8 cellular contexts compared by ENCODE assay signal in the genomic region with DNA sequence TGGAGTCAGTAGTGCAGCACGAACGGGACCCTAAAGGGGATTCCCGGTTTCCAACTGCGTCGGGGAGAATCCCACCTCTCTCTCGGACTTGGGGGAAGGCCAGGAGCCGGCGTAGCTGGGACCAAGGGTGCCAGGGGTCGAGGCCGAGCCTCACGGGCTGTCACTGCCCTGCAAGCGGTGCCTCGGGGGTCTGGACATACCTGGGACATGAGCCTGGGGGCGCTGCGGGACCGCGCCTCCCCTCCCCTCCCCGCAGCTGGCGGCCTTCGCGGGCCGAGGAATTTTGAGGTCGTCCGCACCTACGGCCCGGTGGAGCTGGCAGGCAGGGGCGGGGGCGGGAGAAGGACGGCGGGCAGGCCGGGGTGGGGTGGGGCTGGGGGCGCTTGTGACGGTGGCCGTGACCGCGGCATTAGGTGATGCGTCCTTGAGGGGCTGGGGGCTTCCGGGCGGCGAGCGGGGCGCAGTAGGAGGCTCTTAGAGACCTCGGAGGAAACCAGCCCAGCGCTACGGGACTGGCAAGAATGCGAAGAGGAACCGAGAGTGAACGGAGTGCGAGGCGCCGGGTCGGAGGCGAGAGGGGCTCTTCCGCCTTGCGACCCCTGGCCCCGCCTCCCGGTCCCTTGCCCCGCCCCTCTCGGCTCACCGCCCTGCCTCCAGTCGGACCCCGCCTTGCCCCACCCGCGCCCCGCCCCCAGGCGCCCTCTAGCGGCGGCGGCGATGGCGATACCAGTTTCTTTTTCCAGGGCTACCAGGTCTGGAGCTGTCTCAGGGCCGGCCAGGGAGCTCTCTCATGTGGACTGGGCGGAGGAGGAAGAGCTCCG. TPM values are rescaled to one million over a fixed set of nuclear protein-coding genes. Genes with fewer than 3 reads are reported as not detected.
DNase-seq lines count a peak whose midpoint lies in the region; TF ChIP-seq lines count a peak whose summit lies in the region.

No MANE protein-coding gene starts in this region.

- no peaks in the 10 kb centered on the region for H3K36me3 Mint-ChIP-seq in nephron (ENCODE audit: low read depth)

- TF ChIP-seq CTCF in nephron (IDR thresholded peaks at IDR 0.05; ENCODE audit: unreplicated experiment in 3 of 3): peak; percentile 93 to 96 (median 96)

- peak overlapping the region; percentile 89 to 90 (median 90) for H3K4me3 Mint-ChIP-seq in nephron

- H3K9me3 Mint-ChIP-seq in nephron: no peaks in the 10 kb centered on the region

- DNase-seq in ELR (ENCODE audit: low read depth): peak; percentile 87
- DNase-seq in GOT3 (lab: John Stamatoyannopoulos, UW): peak; percentile 92
- peak; percentile 84 for DNase-seq in LHCN-M2 (ENCODE audit: low read depth)
- peak; percentile 82 for DNase-seq in RKO (ENCODE audit: low spot score)
- DNase-seq in activated T-helper 1 cell treated with anti-CD3 and anti-CD28 coated beads, Interleukin-2, amount 50 U/mL, for 16 hours (ENCODE audit: low read depth in 1 of 2, low spot score in 1 of 2): peak; percentile 91 to 93
- DNase-seq in fibroblast of peridontal ligament (ENCODE audit: extremely low read depth): peak; percentile 70
- DNase-seq in stimulated activated naive CD4-positive, alpha-beta T cell treated with Interleukin-2 at 50 U/mL for 16 hours (lab: John Stamatoyannopoulos, UW): peak; percentile 90

- H3K27ac Mint-ChIP-seq in nephron: peak overlapping the region in 2 of 3 experiments; percentile 69 to 85

- no peaks in the 10 kb centered on the region for H3K4me1 Mint-ChIP-seq in nephron

- peaks cover 3% of the 10 kb centered on the region for H3K27me3 Mint-ChIP-seq in nephron (ENCODE audit: low read depth)

RNA-seq across cellular contexts. Expression of gene NPVF, which starts 48.3 kb away (rescaled TPM):
- total RNA-seq in LHCN-M2 (2014; rRNA removed): not detected in 2 replicates
- polyA plus RNA-seq in LHCN-M2 (2012): not detected

RNA-seq across cellular contexts. Expression of gene CYCS, which starts 54.9 kb away (rescaled TPM):
- 115 and 119 TPM in 2 replicates for total RNA-seq in LHCN-M2 (2014; rRNA removed)
- polyA plus RNA-seq in LHCN-M2 (2012): 82.0 TPM

Comparison
In these comparisons a context has a peak if more than half of its experiments do, and no peak if none do; other contexts are left out.
1. Peak in every context shown above with its lines: DNase-seq.